In genomic region chr17:81833921-81834830, GRCh38 we compare ENCODE assay signal across 8 cellular contexts. TPM values are rescaled to one million over a fixed set of nuclear protein-coding genes. Genes with fewer than 3 reads are reported as not detected.
A peak's percentile ranks its signal among the peaks of the same experiment; 100 is the strongest.
DNase-seq lines count a peak whose midpoint lies in the region; ATAC-seq and TF ChIP-seq lines count a peak whose summit lies in the region.

No MANE protein-coding gene starts in this region.

- peaks cover 0 to 6% (median 0%) of the 10 kb centered on the region in 3 experiments; a peak in 4 of 7 replicates for H3K36me3 Mint-ChIP-seq in H9 (ENCODE audit: insufficient read depth in 1 of 3, low read depth in 3 of 3)

- peak overlapping the region; percentile 2; the same call in 1 of the 2 replicates for H3K4ac ChIP-seq in H9 (ENCODE audit: low read depth, low read length)

- ATAC-seq in gastroesophageal sphincter (no peak), GM21786 (IDR thresholded peaks at IDR 0.05; ENCODE audit: unreplicated experiment) (no peak)

- H4K91ac ChIP-seq in H9 (ENCODE audit: insufficient read length, low read depth, low read length) = no peak overlapping the region

- TF ChIP-seq EP300 in gastroesophageal sphincter (IDR thresholded peaks at IDR 0.05) = no peak

- no peaks in the 10 kb centered on the region for H4K20me1 ChIP-seq in H9 (ENCODE audit: control insufficient read depth, insufficient read depth, insufficient read length)

- H4K8ac ChIP-seq in H9 (replicated peaks; ENCODE audit: insufficient read length, low read depth, low read length) = peak overlapping the region; percentile 56

- H3K27me3 Mint-ChIP-seq in H9 (ENCODE audit: low read depth) = no peaks in the 10 kb centered on the region; the same call in 1 of the 2 replicates

- H3K14ac ChIP-seq in H9 (ENCODE audit: insufficient read depth, low read length) = peak overlapping the region; percentile 95

- peak overlapping the region; percentile 83 to 96 (median 84); a peak in 4 of 7 replicates for H3K27ac Mint-ChIP-seq in H9

- H3K18ac ChIP-seq in H9 (ENCODE audit: insufficient read length, low read depth, low read length) = peak overlapping the region; percentile 96

- no peak for TF ChIP-seq POLR2A in gastroesophageal sphincter (IDR thresholded peaks at IDR 0.05)

- H3K23ac ChIP-seq in H9 (ENCODE audit: insufficient read length, low read depth, low read length) = no peak overlapping the region

- no peak overlapping the region for H2BK5ac ChIP-seq in H9 (ENCODE audit: insufficient read length, low read length)

- H2BK12ac ChIP-seq in H9 (ENCODE audit: insufficient read length, low read depth, low read length) = no peak overlapping the region

- no peak overlapping the region for H2BK120ac ChIP-seq in H9 (ENCODE audit: low read depth, low read length, poor library complexity, severe bottlenecking)

- H3K56ac ChIP-seq in H9 (ENCODE audit: insufficient read length, low read depth, low read length) = no peak overlapping the region

- H3K27me3 ChIP-seq in H9 (ENCODE audit: insufficient read depth, low read length) (no peaks in the 10 kb centered on the region), gastroesophageal sphincter (no peaks in the 10 kb centered on the region), skeletal muscle satellite cell (ENCODE audit: control insufficient read depth, insufficient read depth, low read length) (no peaks in the 10 kb centered on the region)

- TF ChIP-seq CTCF in H9 (conservative IDR thresholded peaks at IDR 0.05) = no peak
- no peak for TF ChIP-seq CTCF in VCaP (conservative IDR thresholded peaks at IDR 0.05)
- TF ChIP-seq CTCF in gastroesophageal sphincter (IDR thresholded peaks at IDR 0.05) = no peak

- no CpG with 5 or more reads among the region's 31 CpGs for WGBS in H9 (ENCODE audit: extremely low coverage, insufficient read length, low lambda C conversion rate)
- 0 to 95% methylated on average over 1 to 4 of the region's 31 CpGs for WGBS in gastroesophageal sphincter (ENCODE audit: low coverage in 1 of 2), 2 donors

- no peaks in the 10 kb centered on the region for H3K9me3 Mint-ChIP-seq in H9

- no peak overlapping the region for H3T11ph ChIP-seq in H9 (ENCODE audit: low read length)

- H3K4me1 ChIP-seq in H9 (ENCODE audit: insufficient read depth, low read length) (no peaks in the 10 kb centered on the region; the same call in 1 of the 2 replicates), gastroesophageal sphincter (peaks cover 0 to 45% (median 16%) of the 10 kb centered on the region in 3 donors), skeletal muscle satellite cell (ENCODE audit: control insufficient read depth, insufficient read depth, low read length) (peaks cover 22% of the 10 kb centered on the region)

- peak overlapping the region; percentile 87 to 94 for H3K4me3 Mint-ChIP-seq in H9

- H3K9ac ChIP-seq in H9 (ENCODE audit: extremely low read depth, insufficient read length, low read length) (peak overlapping the region; percentile 98), skeletal muscle satellite cell (ENCODE audit: low read depth, low read length) (peak overlapping the region; percentile 99)

- H4K5ac ChIP-seq in H9 (ENCODE audit: insufficient read length, low read depth, low read length) = no peak overlapping the region

- no peak overlapping the region for H2AK5ac ChIP-seq in H9 (ENCODE audit: insufficient read length, low read length)

- H2BK20ac ChIP-seq in H9 (ENCODE audit: low read depth, low read length, poor library complexity, severe bottlenecking) = no peak overlapping the region

- H3K4me3 ChIP-seq in gastroesophageal sphincter (peak overlapping the region; percentile 87 to 92), skeletal muscle satellite cell (ENCODE audit: low read length) (peak overlapping the region; percentile 80)

- no peak overlapping the region for H2AFZ ChIP-seq in H9 (ENCODE audit: low read length)

- peaks cover 17% of the 10 kb centered on the region for H3K23me2 ChIP-seq in H9 (ENCODE audit: insufficient read length, low read depth, low read length, poor library complexity, severe bottlenecking)

- H3K27ac ChIP-seq in H9 (ENCODE audit: insufficient read length, low read depth, low read length) = no peak overlapping the region
- peak overlapping the region; percentile 98 for H3K27ac ChIP-seq in VCaP
- H3K27ac ChIP-seq in gastroesophageal sphincter = peak overlapping the region in 3 of 4 donors; percentile 91 to 95 (median 93)

- H3K9me3 ChIP-seq in H9 (ENCODE audit: control insufficient read depth, low read depth, low read length) (no peaks in the 10 kb centered on the region), gastroesophageal sphincter (no peaks in the 10 kb centered on the region), skeletal muscle satellite cell (replicated peaks; ENCODE audit: low read length) (no peaks in the 10 kb centered on the region)

- DNase-seq in H9 (no peak), NCI-H748 treated with DMSO at 0.1 percent for 48 hours (lab: John Stamatoyannopoulos, UW) (no peak), DMS 273 treated with DMSO at 0.1 percent for 48 hours (lab: John Stamatoyannopoulos, UW) (no peak), GF-D8 (lab: John Stamatoyannopoulos, UW) (no peak)

- H3K79me1 ChIP-seq in H9 (ENCODE audit: insufficient read depth, low read depth, low read length, poor library complexity, severe bottlenecking) = peaks cover 7% of the 10 kb centered on the region

- H3K4me1 Mint-ChIP-seq in H9 = peaks cover 11 to 14% of the 10 kb centered on the region in 2 experiments

- H2BK15ac ChIP-seq in H9 (ENCODE audit: low read depth, low read length) = no peak overlapping the region

- H3K79me2 ChIP-seq in H9 (ENCODE audit: insufficient read depth, low read length) = peaks cover 5% of the 10 kb centered on the region; the same call in 1 of the 2 replicates

- H3K36me3 ChIP-seq in gastroesophageal sphincter (no peaks in the 10 kb centered on the region), skeletal muscle satellite cell (ENCODE audit: insufficient read depth, low read length) (peaks cover 5% of the 10 kb centered on the region)

- peak overlapping the region; percentile 75 for H3K4me2 ChIP-seq in H9 (ENCODE audit: insufficient read depth, insufficient read length, low read length)
- H3K4me2 ChIP-seq in skeletal muscle satellite cell (ENCODE audit: low read length) = peak overlapping the region; percentile 88

RNA-seq across cellular contexts. Expression of gene PPP1R27, which starts 0.7 kb away (rescaled TPM):
- total RNA-seq in H9 (2021) (0.15 and 0.22 TPM in 2 replicates), gastroesophageal sphincter (not detected)
- 0.44 TPM in 1 of 2 replicates, not detected in the other for total RNA-seq in skeletal muscle satellite cell (2012; rRNA removed)

RNA-seq across cellular contexts. Expression of gene MCRIP1, which starts 1.1 kb away (rescaled TPM):
- 117 and 118 TPM in 2 replicates for total RNA-seq in H9 (2021)
- total RNA-seq in gastroesophageal sphincter = 100 to 1,000 TPM in 1 of 4 donors, 10 to 100 TPM in 3; 70.4 to 131 (median 85.9) TPM
- total RNA-seq in skeletal muscle satellite cell (2012; rRNA removed) = 91.5 and 125 TPM in 2 replicates

RNA-seq across cellular contexts. Expression of gene P4HB, which starts 26.2 kb away (rescaled TPM):
- total RNA-seq in H9 (2021) (364 and 366 TPM in 2 replicates), gastroesophageal sphincter (100 to 1,000 TPM; 257 to 365 (median 324) TPM)
- 1,387 and 1,428 TPM in 2 replicates for total RNA-seq in skeletal muscle satellite cell (2012; rRNA removed)

RNA-seq across cellular contexts. Expression of gene GCGR, which starts 30.2 kb away (rescaled TPM):
- total RNA-seq in H9 (2021) (0.24 and 0.26 TPM in 2 replicates), gastroesophageal sphincter (under 1 TPM in 1 of 4 donors, not detected in 3; 0.47 TPM)
- total RNA-seq in skeletal muscle satellite cell (2012; rRNA removed) = not detected in 2 replicates

RNA-seq across cellular contexts. Expression of gene ARHGDIA, which starts 37.0 kb away (rescaled TPM):
- total RNA-seq in H9 (2021) (247 and 255 TPM in 2 replicates), gastroesophageal sphincter (100 to 1,000 TPM; 120 to 219 (median 169) TPM)
- 197 and 245 TPM in 2 replicates for total RNA-seq in skeletal muscle satellite cell (2012; rRNA removed)
